1 cellular context compared by ENCODE assay signal in the genomic region with DNA sequence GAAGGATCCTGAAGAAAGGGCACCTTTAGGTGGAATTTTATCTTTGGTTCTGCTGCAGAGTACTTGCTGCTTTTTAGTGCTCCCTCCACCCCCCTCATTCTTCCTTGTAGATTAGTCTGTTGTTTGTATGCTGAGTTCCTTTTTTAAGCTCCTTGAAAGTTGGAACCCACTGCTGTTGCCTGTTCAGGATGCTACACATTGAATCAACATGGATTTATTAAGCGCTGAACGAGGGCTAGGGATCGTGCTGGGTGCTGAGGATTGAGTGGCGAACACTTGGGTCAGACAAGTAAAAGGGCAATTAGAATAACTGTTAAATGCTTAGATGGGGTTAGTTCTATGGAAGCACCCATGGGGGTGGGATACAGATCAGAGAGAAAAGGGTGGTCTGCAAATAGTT.
TF ChIP-seq lines count a peak whose summit lies in the region.

No MANE protein-coding gene starts in this region.

TF ChIP-seq in HCT116, 20 proteins besides CTCF, POLR2A, EP300 and RAD21 (continued from another document):
- TF ChIP-seq EZH2phosphoT487 (IDR thresholded peaks at IDR 0.05; ENCODE audit: borderline replicate concordance): no peak
- TF ChIP-seq TCF7L2 (IDR thresholded peaks at IDR 0.05; ENCODE audit: borderline replicate concordance, extremely low read depth, insufficient read depth, insufficient read length): no peak
- TF ChIP-seq SIN3A (IDR thresholded peaks at IDR 0.05; ENCODE audit: low read depth): no peak
- TF ChIP-seq ELF1 (IDR thresholded peaks at IDR 0.05; ENCODE audit: borderline replicate concordance, low read depth): no peak
- TF ChIP-seq FOSL1 (IDR thresholded peaks at IDR 0.05; ENCODE audit: low read depth): no peak
- no peak for TF ChIP-seq JUND (IDR thresholded peaks at IDR 0.05)
- TF ChIP-seq ZFX (IDR thresholded peaks at IDR 0.05): no peak
- no peak for TF ChIP-seq EZH2 (IDR thresholded peaks at IDR 0.05)
- no peak for TF ChIP-seq EGR1 (IDR thresholded peaks at IDR 0.05; ENCODE audit: low read depth)
- TF ChIP-seq ZNF274 (IDR thresholded peaks at IDR 0.05; ENCODE audit: low read depth, low read length): no peak
- TF ChIP-seq CBX3 (IDR thresholded peaks at IDR 0.05; ENCODE audit: low read depth): no peak
